ENCODE assay signal across 10 cellular contexts in genomic region chr5:157689942-157690689, GRCh38. TPM values are rescaled to one million over a fixed set of nuclear protein-coding genes. Genes with fewer than 3 reads are reported as not detected.
A peak's percentile ranks its signal among the peaks of the same experiment; 100 is the strongest.
DNase-seq lines count a peak whose midpoint lies in the region; ATAC-seq and TF ChIP-seq lines count a peak whose summit lies in the region.
"Had no signal": no experiment of that assay in that cellular context is flagged by ENCODE, and none has a peak within 500 bp of the region (broad histone marks: within the 10 kb centered on the region; RNA-seq: fewer than 3 reads in every experiment).

No MANE protein-coding gene starts in this region.

- TF ChIP-seq CTCF in CD4-positive, alpha-beta T cell (IDR thresholded peaks at IDR 0.05): no peak
- TF ChIP-seq CTCF in RWPE2 (IDR thresholded peaks at IDR 0.05; ENCODE audit: poor library complexity, severe bottlenecking) (peak; percentile 8), astrocyte of the spinal cord (IDR thresholded peaks at IDR 0.05; ENCODE audit: low read depth, low read length) (peak; percentile 26), osteocyte (IDR thresholded peaks at IDR 0.05) (no peak), SK-N-SH (IDR thresholded peaks at IDR 0.05) (no peak)

- DNase-seq in CD4-positive, alpha-beta T cell: peak in 7 of 10 experiments; percentile 9 to 37 (median 17)
- DNase-seq in RWPE2 (ENCODE audit: low spot score) (no peak), astrocyte of the spinal cord (ENCODE audit: low read depth, low spot score) (no peak), osteocyte (ENCODE audit: extremely low spot score, unreplicated experiment) (peak; percentile 84), COLO829 (ENCODE audit: low spot score) (no peak), DMS153 treated with DMSO at 0.1 percent for 48 hours (lab: John Stamatoyannopoulos, UW; ENCODE audit: unreplicated experiment) (no peak), COR-L47 (lab: John Stamatoyannopoulos, UW) (no peak), SK-N-SH (no peak)
- DNase-seq: effector CD8-positive, alpha-beta T cell had no signal

- no peak overlapping the region for H3K9ac ChIP-seq in SK-N-SH
- H3K9ac ChIP-seq: parathyroid adenoma had no signal

- no peaks in the 10 kb centered on the region for H3K9me2 ChIP-seq in SK-N-SH

- no peaks in the 10 kb centered on the region for H3K79me2 ChIP-seq in SK-N-SH (ENCODE audit: insufficient read depth)
- H3K79me2 ChIP-seq: parathyroid adenoma had no signal

- H3K9me3 ChIP-seq in CD4-positive, alpha-beta T cell (ENCODE audit: control insufficient read depth, low read length): no peaks in the 10 kb centered on the region
- H3K9me3 ChIP-seq in RWPE2 (ENCODE audit: severe bottlenecking) (no peaks in the 10 kb centered on the region), SK-N-SH (no peaks in the 10 kb centered on the region)

- no peak overlapping the region for H3K27ac ChIP-seq in CD4-positive, alpha-beta T cell (ENCODE audit: low read depth, low read length)
- H3K27ac ChIP-seq in RWPE2 (ENCODE audit: poor library complexity, severe bottlenecking): no peak overlapping the region
- no peak overlapping the region for H3K27ac ChIP-seq in SK-N-SH (ENCODE audit: low read depth in 2 of 2, low read length in 1 of 2)
- H3K27ac ChIP-seq: parathyroid adenoma had no signal

- ATAC-seq in CD4-positive, alpha-beta T cell (ENCODE audit: poor library complexity): peak; percentile 71
- no peak for ATAC-seq in RWPE2 (ENCODE audit: low read depth)

- 97% methylated on average over 28 of the region's 52 CpGs for WGBS in SK-N-SH (ENCODE audit: low lambda C conversion rate)

- POLR2A ChIA-PET in CD4-positive, alpha-beta T cell (lab: Charles Lee): interaction anchor here (0.9 kb wide), 1 partner anchor 43 kb away, joined by 3 read pairs; no protein-coding TSS in a partner anchor
- POLR2A ChIA-PET in SK-N-SH (lab: Yijun Ruan, JAX): no interaction called here

- H3K36me3 Mint-ChIP-seq in CD4-positive, alpha-beta T cell (ENCODE audit: low read depth): no peaks in the 10 kb centered on the region
- no peaks in the 10 kb centered on the region for H3K36me3 Mint-ChIP-seq in osteocyte (ENCODE audit: unreplicated experiment)

- no peak for TF ChIP-seq RAD21 in SK-N-SH (IDR thresholded peaks at IDR 0.05; ENCODE audit: low read length)

- H3K4me1 Mint-ChIP-seq in CD4-positive, alpha-beta T cell (ENCODE audit: low read depth): no peaks in the 10 kb centered on the region
- H3K4me1 Mint-ChIP-seq in osteocyte (ENCODE audit: unreplicated experiment): no peaks in the 10 kb centered on the region

- CTCF ChIA-PET in CD4-positive, alpha-beta T cell (lab: Charles Lee): no interaction called here
- CTCF ChIA-PET in SK-N-SH (lab: Yijun Ruan, JAX): interaction anchor here (1.4 kb wide), 1 partner anchor 28 kb away, joined by 3 read pairs; no protein-coding TSS in a partner anchor

- H3K9me3 Mint-ChIP-seq in CD4-positive, alpha-beta T cell: no peaks in the 10 kb centered on the region
- H3K9me3 Mint-ChIP-seq in osteocyte (ENCODE audit: unreplicated experiment): no peaks in the 10 kb centered on the region

- H3F3A ChIP-seq in SK-N-SH (replicated peaks; ENCODE audit: insufficient read depth): no peaks in the 10 kb centered on the region

- TF ChIP-seq EP300 in SK-N-SH (IDR thresholded peaks at IDR 0.05; ENCODE audit: borderline replicate concordance in 1 of 2, low read depth in 1 of 2, low read length in 1 of 2): no peak

- H3K27ac Mint-ChIP-seq in CD4-positive, alpha-beta T cell: no peak overlapping the region
- no peak overlapping the region for H3K27ac Mint-ChIP-seq in osteocyte (ENCODE audit: unreplicated experiment)

- intact Hi-C loops in CD4-positive, alpha-beta T cell (cut with DNase I, micrococcal nuclease): no loop called here

- no peaks in the 10 kb centered on the region for H3K36me3 ChIP-seq in RWPE2 (ENCODE audit: low read depth)
- no peaks in the 10 kb centered on the region for H3K36me3 ChIP-seq in SK-N-SH (replicated peaks in 1 of 2; ENCODE audit: control insufficient read depth in 1 of 2, insufficient read depth in 2 of 2, low read length in 1 of 2)

- H3K4me3 ChIP-seq in RWPE2 (ENCODE audit: severe bottlenecking): no peak overlapping the region
- peak overlapping the region; percentile 10 for H3K4me3 ChIP-seq in astrocyte of the spinal cord (ENCODE audit: low read depth, low read length)
- H3K4me3 ChIP-seq in SK-N-SH (ENCODE audit: low read depth in 2 of 2, low read length in 1 of 2): no peak overlapping the region

- H2AFZ ChIP-seq in SK-N-SH (ENCODE audit: low read depth): no peak overlapping the region
- H2AFZ ChIP-seq: parathyroid adenoma had no signal

- no peaks in the 10 kb centered on the region for H4K20me1 ChIP-seq in SK-N-SH (ENCODE audit: insufficient read depth)

- in situ Hi-C loops in astrocyte of the spinal cord (cut with HindIII; ENCODE audit: low sequenced_read_pairs): no loop called here

- H3K27me3 ChIP-seq in CD4-positive, alpha-beta T cell (ENCODE audit: control insufficient read depth, insufficient read depth, low read length): no peaks in the 10 kb centered on the region
- H3K27me3 ChIP-seq in RWPE2 (ENCODE audit: insufficient read depth, poor library complexity, severe bottlenecking) (no peaks in the 10 kb centered on the region), SK-N-SH (ENCODE audit: insufficient read depth) (no peaks in the 10 kb centered on the region)

- peaks cover 5% of the 10 kb centered on the region for H3K27me3 Mint-ChIP-seq in CD4-positive, alpha-beta T cell
- H3K27me3 Mint-ChIP-seq in osteocyte (ENCODE audit: unreplicated experiment): no peaks in the 10 kb centered on the region

- H3K4me1 ChIP-seq in RWPE2 (ENCODE audit: insufficient read depth, poor library complexity, severe bottlenecking): no peaks in the 10 kb centered on the region
- no peaks in the 10 kb centered on the region for H3K4me1 ChIP-seq in SK-N-SH (ENCODE audit: control insufficient read depth in 1 of 2, insufficient read depth in 2 of 2, low read depth in 1 of 2, low read length in 1 of 2)
- H3K4me1 ChIP-seq: parathyroid adenoma had no signal

- H3K4me2 ChIP-seq in SK-N-SH: no peak overlapping the region

- no peak overlapping the region for H3K4me3 Mint-ChIP-seq in CD4-positive, alpha-beta T cell
- no peak overlapping the region for H3K4me3 Mint-ChIP-seq in osteocyte (ENCODE audit: unreplicated experiment)

TF ChIP-seq in SK-N-SH, 30 proteins besides CTCF, POLR2A, EP300 and RAD21:
- TF ChIP-seq FOXM1 (IDR thresholded peaks at IDR 0.05; ENCODE audit: low read depth) (no peak), MEF2A (IDR thresholded peaks at IDR 0.05; ENCODE audit: borderline replicate concordance, low read depth) (no peak), MXI1 (IDR thresholded peaks at IDR 0.05; ENCODE audit: low read depth, low read length) (no peak), CHD2 (IDR thresholded peaks at IDR 0.05; ENCODE audit: low read length, partially characterized antibody) (no peak), GABPA (IDR thresholded peaks at IDR 0.05; ENCODE audit: low read depth) (no peak), NFIC (IDR thresholded peaks at IDR 0.05; ENCODE audit: borderline replicate concordance) (no peak)

RNA-seq across cellular contexts. Expression of gene C5orf52, which starts 18.8 kb away (rescaled TPM):
- not detected for total RNA-seq in CD4-positive, alpha-beta T cell
- not detected in 2 replicates for total RNA-seq in osteocyte
- not detected in 2 replicates for polyA plus RNA-seq in SK-N-SH (2012; rRNA removed)
- polyA plus RNA-seq in SK-N-SH (2012; cell fraction: cytosol; rRNA removed): not detected in 2 replicates
- not detected in 2 replicates for polyA plus RNA-seq in SK-N-SH (2012; cell fraction: nucleus; rRNA removed)

RNA-seq across cellular contexts. Expression of gene SOX30, which starts 37.9 kb away (rescaled TPM):
- not detected for total RNA-seq in CD4-positive, alpha-beta T cell
- not detected in 2 replicates for total RNA-seq in osteocyte
- polyA plus RNA-seq in SK-N-SH (2012; rRNA removed): 0.10 and 0.13 TPM in 2 replicates
- 0.14 TPM in 2 replicates for polyA plus RNA-seq in SK-N-SH (2012; cell fraction: cytosol; rRNA removed)
- 0.07 and 0.11 TPM in 2 replicates for polyA plus RNA-seq in SK-N-SH (2012; cell fraction: nucleus; rRNA removed)

RNA-seq across cellular contexts. Expression of gene THG1L, which starts 41.1 kb away (rescaled TPM):
- total RNA-seq in CD4-positive, alpha-beta T cell: 1 to 10 TPM; 4.1 to 4.6 TPM
- 14.6 and 15.6 TPM in 2 replicates for total RNA-seq in osteocyte
- polyA plus RNA-seq in SK-N-SH (2012; rRNA removed): 32.0 and 37.0 TPM in 2 replicates
- 34.4 and 35.7 TPM in 2 replicates for polyA plus RNA-seq in SK-N-SH (2012; cell fraction: cytosol; rRNA removed)
- polyA plus RNA-seq in SK-N-SH (2012; cell fraction: nucleus; rRNA removed): 34.2 and 34.9 TPM in 2 replicates

RNA-seq across cellular contexts. Expression of gene LSM11, which starts 53.4 kb away (rescaled TPM):
- under 1 TPM; 0.49 to 0.70 TPM for total RNA-seq in CD4-positive, alpha-beta T cell
- 7.2 TPM in 2 replicates for total RNA-seq in osteocyte
- 0.95 and 1.3 TPM in 2 replicates for polyA plus RNA-seq in SK-N-SH (2012; rRNA removed)
- 0.93 and 0.98 TPM in 2 replicates for polyA plus RNA-seq in SK-N-SH (2012; cell fraction: cytosol; rRNA removed)
- polyA plus RNA-seq in SK-N-SH (2012; cell fraction: nucleus; rRNA removed): 1.6 and 3.2 TPM in 2 replicates

Comparison
In these comparisons a context has a peak if more than half of its experiments do, and no peak if none do; other contexts are left out.
1. DNase-seq: peak in CD4-positive, alpha-beta T cell (7 of 10) and osteocyte (single experiment); none in RWPE2 (single experiment), astrocyte of the spinal cord (single experiment), COLO829 (single experiment), DMS153 treated with DMSO at 0.1 percent for 48 hours (single experiment), COR-L47 (single experiment) and SK-N-SH (single experiment).
2. CTCF ChIP-seq: peak in RWPE2 (single experiment) and astrocyte of the spinal cord (single experiment); none in CD4-positive, alpha-beta T cell (single experiment), osteocyte (single experiment) and SK-N-SH (single experiment).